2 cellular contexts compared by ENCODE assay signal in the genomic region with DNA sequence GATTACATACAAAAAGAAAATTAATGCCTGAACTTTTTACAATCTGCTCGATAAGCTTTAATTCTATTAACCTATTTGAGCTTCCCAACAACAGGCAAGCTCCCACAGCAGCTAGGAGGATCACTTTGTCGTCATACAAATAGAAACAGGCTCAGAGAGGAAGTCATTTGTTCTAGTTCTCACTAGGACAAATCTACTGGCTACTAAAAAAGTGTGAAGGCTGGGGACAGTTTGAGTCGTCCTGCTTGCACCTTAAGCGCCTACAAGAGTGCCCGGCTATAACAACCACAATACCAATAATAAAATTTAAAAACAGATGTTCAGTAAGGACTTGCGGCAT.
A peak's percentile ranks its signal among the peaks of the same experiment; 100 is the strongest.
TF ChIP-seq lines count a peak whose summit lies in the region.

No MANE protein-coding gene starts in this region.

TF ChIP-seq in GM23338, 12 proteins besides CTCF, POLR2A, EP300 and RAD21:
- TF ChIP-seq, protein P1, sequence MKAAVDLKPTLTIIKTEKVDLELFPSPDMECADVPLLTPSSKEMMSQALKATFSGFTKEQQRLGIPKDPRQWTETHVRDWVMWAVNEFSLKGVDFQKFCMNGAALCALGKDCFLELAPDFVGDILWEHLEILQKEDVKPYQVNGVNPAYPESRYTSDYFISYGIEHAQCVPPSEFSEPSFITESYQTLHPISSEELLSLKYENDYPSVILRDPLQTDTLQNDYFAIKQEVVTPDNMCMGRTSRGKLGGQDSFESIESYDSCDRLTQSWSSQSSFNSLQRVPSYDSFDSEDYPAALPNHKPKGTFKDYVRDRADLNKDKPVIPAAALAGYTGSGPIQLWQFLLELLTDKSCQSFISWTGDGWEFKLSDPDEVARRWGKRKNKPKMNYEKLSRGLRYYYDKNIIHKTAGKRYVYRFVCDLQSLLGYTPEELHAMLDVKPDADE (IDR thresholded peaks at IDR 0.05) = no peak
- no peak for TF ChIP-seq NANOG (IDR thresholded peaks at IDR 0.05; ENCODE audit: borderline replicate concordance)
- TF ChIP-seq EZH2 (IDR thresholded peaks at IDR 0.05; ENCODE audit: low read depth, unreplicated experiment) = no peak
- no peak for TF ChIP-seq ZNF114 (CRISPR knock-in tag; IDR thresholded peaks at IDR 0.05)
- TF ChIP-seq, protein P2, sequence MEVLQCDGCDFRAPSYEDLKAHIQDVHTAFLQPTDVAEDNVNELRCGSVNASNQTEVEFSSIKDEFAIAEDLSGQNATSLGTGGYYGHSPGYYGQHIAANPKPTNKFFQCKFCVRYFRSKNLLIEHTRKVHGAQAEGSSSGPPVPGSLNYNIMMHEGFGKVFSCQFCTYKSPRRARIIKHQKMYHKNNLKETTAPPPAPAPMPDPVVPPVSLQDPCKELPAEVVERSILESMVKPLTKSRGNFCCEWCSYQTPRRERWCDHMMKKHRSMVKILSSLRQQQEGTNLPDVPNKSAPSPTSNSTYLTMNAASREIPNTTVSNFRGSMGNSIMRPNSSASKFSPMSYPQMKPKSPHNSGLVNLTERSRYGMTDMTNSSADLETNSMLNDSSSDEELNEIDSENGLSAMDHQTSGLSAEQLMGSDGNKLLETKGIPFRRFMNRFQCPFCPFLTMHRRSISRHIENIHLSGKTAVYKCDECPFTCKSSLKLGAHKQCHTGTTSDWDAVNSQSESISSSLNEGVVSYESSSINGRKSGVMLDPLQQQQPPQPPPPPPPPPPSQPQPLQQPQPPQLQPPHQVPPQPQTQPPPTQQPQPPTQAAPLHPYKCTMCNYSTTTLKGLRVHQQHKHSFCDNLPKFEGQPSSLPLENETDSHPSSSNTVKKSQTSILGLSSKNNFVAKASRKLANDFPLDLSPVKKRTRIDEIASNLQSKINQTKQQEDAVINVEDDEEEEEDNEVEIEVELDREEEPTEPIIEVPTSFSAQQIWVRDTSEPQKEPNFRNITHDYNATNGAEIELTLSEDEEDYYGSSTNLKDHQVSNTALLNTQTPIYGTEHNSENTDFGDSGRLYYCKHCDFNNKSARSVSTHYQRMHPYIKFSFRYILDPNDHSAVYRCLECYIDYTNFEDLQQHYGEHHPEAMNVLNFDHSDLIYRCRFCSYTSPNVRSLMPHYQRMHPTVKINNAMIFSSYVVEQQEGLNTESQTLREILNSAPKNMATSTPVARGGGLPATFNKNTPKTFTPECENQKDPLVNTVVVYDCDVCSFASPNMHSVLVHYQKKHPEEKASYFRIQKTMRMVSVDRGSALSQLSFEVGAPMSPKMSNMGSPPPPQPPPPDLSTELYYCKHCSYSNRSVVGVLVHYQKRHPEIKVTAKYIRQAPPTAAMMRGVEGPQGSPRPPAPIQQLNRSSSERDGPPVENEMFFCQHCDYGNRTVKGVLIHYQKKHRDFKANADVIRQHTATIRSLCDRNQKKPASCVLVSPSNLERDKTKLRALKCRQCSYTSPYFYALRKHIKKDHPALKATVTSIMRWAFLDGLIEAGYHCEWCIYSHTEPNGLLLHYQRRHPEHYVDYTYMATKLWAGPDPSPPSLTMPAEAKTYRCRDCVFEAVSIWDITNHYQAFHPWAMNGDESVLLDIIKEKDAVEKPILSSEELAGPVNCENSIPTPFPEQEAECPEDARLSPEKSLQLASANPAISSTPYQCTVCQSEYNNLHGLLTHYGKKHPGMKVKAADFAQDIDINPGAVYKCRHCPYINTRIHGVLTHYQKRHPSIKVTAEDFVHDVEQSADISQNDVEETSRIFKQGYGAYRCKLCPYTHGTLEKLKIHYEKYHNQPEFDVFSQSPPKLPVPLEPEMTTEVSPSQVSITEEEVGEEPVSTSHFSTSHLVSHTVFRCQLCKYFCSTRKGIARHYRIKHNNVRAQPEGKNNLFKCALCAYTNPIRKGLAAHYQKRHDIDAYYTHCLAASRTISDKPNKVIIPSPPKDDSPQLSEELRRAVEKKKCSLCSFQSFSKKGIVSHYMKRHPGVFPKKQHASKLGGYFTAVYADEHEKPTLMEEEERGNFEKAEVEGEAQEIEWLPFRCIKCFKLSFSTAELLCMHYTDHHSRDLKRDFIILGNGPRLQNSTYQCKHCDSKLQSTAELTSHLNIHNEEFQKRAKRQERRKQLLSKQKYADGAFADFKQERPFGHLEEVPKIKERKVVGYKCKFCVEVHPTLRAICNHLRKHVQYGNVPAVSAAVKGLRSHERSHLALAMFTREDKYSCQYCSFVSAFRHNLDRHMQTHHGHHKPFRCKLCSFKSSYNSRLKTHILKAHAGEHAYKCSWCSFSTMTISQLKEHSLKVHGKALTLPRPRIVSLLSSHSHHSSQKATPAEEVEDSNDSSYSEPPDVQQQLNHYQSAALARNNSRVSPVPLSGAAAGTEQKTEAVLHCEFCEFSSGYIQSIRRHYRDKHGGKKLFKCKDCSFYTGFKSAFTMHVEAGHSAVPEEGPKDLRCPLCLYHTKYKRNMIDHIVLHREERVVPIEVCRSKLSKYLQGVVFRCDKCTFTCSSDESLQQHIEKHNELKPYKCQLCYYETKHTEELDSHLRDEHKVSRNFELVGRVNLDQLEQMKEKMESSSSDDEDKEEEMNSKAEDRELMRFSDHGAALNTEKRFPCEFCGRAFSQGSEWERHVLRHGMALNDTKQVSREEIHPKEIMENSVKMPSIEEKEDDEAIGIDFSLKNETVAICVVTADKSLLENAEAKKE (CRISPR knock-in tag; IDR thresholded peaks at IDR 0.05) = no peak
- TF ChIP-seq POLR2AphosphoS5 (IDR thresholded peaks at IDR 0.05; ENCODE audit: low read depth) = no peak
- peak; percentile 77; the same call in 1 of the 2 replicates for TF ChIP-seq CREB1 (CRISPR knock-in tag; IDR thresholded peaks at IDR 0.05; ENCODE audit: low read depth)
TF ChIP-seq in GM23338: peak in this region for 1.

TF ChIP-seq in neural cell, 6 proteins besides CTCF, POLR2A, EP300 and RAD21:
- TF ChIP-seq, protein P3, sequence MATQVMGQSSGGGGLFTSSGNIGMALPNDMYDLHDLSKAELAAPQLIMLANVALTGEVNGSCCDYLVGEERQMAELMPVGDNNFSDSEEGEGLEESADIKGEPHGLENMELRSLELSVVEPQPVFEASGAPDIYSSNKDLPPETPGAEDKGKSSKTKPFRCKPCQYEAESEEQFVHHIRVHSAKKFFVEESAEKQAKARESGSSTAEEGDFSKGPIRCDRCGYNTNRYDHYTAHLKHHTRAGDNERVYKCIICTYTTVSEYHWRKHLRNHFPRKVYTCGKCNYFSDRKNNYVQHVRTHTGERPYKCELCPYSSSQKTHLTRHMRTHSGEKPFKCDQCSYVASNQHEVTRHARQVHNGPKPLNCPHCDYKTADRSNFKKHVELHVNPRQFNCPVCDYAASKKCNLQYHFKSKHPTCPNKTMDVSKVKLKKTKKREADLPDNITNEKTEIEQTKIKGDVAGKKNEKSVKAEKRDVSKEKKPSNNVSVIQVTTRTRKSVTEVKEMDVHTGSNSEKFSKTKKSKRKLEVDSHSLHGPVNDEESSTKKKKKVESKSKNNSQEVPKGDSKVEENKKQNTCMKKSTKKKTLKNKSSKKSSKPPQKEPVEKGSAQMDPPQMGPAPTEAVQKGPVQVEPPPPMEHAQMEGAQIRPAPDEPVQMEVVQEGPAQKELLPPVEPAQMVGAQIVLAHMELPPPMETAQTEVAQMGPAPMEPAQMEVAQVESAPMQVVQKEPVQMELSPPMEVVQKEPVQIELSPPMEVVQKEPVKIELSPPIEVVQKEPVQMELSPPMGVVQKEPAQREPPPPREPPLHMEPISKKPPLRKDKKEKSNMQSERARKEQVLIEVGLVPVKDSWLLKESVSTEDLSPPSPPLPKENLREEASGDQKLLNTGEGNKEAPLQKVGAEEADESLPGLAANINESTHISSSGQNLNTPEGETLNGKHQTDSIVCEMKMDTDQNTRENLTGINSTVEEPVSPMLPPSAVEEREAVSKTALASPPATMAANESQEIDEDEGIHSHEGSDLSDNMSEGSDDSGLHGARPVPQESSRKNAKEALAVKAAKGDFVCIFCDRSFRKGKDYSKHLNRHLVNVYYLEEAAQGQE (IDR thresholded peaks at IDR 0.05; ENCODE audit: borderline replicate concordance) = peak; percentile 83
- no peak for TF ChIP-seq SMC3 (conservative IDR thresholded peaks at IDR 0.05; ENCODE audit: poor library complexity)
